Comparison of ENCODE assay signal across 1 cellular context in the genomic region with DNA sequence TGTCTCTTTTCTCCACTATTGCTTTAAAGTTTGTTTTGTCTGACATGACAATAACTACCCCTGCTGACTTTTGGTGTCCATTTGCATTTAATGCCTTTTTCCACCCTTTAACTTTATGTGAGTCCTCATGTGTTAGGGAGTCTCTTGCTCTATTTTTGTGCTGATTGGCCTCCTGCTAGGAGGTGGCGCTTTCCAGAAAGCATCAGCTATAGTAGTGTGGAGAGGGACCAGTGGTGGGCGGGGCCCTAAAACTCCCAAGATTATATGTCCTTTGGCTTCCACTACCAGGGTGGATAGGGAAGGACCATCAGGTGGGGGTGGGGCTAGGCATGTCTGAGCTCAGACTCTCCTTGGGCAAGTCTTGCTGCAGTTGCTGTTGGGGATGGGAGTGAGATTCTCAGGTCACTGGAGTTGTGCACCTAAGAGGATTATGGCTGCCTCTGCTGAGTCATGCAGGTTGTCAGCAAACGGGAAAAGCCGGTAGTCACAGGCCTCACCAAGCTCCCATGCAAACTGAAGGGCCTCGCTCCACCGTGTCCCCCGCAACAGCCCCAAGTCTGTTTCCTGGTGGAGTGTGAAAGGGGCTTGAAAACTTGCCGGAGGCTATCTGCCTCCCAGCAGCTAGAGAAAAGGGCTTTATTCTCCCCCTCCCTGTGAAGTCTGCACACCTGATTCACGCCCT.
A peak's percentile ranks its signal among the peaks of the same experiment; 100 is the strongest.
TF ChIP-seq lines count a peak whose summit lies in the region.

No MANE protein-coding gene starts in this region.

TF ChIP-seq in K562, 482 proteins besides CTCF, POLR2A, EP300 and RAD21:
- TF ChIP-seq TCF7 (IDR thresholded peaks at IDR 0.05; ENCODE audit: borderline replicate concordance) (no peak), E2F1 (CRISPR knock-in tag; IDR thresholded peaks at IDR 0.05) (no peak), ZNF316 (IDR thresholded peaks at IDR 0.05) (peak; percentile 72), NFE2 (IDR thresholded peaks at IDR 0.05; ENCODE audit: low read depth) (peak; percentile 84), RUNX1 (IDR thresholded peaks at IDR 0.05; ENCODE audit: low read depth) (no peak), MAFK (IDR thresholded peaks at IDR 0.05; ENCODE audit: low read length) (peak; percentile 42; the same call in 1 of the 2 replicates), YY1 (IDR thresholded peaks at IDR 0.05; ENCODE audit: borderline replicate concordance in 1 of 3, control insufficient read depth in 1 of 3, extremely low read depth in 1 of 3, insufficient read depth in 3 of 3, insufficient read length in 1 of 3, insufficient replicate concordance in 2 of 3, low read depth in 1 of 3, low read length in 2 of 3) (peak in 1 of 3 experiments; percentile 51), C11orf30 (IDR thresholded peaks at IDR 0.05; ENCODE audit: low read depth) (peak; percentile 78), MAFF (IDR thresholded peaks at IDR 0.05; ENCODE audit: low read length) (peak; percentile 18; the same call in 1 of the 2 replicates), TCF7L2 (IDR thresholded peaks at IDR 0.05; ENCODE audit: low read depth, low read length) (no peak), MAFG (tag; conservative IDR thresholded peaks at IDR 0.05) (peak; percentile 74), SMAD4 (CRISPR knock-in tag; conservative IDR thresholded peaks at IDR 0.05) (no peak)
- TF ChIP-seq, protein P1, sequence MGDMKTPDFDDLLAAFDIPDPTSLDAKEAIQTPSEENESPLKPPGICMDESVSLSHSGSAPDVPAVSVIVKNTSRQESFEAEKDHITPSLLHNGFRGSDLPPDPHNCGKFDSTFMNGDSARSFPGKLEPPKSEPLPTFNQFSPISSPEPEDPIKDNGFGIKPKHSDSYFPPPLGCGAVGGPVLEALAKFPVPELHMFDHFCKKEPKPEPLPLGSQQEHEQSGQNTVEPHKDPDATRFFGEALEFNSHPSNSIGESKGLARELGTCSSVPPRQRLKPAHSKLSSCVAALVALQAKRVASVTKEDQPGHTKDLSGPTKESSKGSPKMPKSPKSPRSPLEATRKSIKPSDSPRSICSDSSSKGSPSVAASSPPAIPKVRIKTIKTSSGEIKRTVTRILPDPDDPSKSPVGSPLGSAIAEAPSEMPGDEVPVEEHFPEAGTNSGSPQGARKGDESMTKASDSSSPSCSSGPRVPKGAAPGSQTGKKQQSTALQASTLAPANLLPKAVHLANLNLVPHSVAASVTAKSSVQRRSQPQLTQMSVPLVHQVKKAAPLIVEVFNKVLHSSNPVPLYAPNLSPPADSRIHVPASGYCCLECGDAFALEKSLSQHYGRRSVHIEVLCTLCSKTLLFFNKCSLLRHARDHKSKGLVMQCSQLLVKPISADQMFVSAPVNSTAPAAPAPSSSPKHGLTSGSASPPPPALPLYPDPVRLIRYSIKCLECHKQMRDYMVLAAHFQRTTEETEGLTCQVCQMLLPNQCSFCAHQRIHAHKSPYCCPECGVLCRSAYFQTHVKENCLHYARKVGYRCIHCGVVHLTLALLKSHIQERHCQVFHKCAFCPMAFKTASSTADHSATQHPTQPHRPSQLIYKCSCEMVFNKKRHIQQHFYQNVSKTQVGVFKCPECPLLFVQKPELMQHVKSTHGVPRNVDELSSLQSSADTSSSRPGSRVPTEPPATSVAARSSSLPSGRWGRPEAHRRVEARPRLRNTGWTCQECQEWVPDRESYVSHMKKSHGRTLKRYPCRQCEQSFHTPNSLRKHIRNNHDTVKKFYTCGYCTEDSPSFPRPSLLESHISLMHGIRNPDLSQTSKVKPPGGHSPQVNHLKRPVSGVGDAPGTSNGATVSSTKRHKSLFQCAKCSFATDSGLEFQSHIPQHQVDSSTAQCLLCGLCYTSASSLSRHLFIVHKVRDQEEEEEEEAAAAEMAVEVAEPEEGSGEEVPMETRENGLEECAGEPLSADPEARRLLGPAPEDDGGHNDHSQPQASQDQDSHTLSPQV (IDR thresholded peaks at IDR 0.05), result peak; percentile 40; the same call in 1 of the 2 replicates
TF ChIP-seq in K562: peak in this region for 8.
